Comparison of ENCODE assay signal across 23 cellular contexts in the genomic region with DNA sequence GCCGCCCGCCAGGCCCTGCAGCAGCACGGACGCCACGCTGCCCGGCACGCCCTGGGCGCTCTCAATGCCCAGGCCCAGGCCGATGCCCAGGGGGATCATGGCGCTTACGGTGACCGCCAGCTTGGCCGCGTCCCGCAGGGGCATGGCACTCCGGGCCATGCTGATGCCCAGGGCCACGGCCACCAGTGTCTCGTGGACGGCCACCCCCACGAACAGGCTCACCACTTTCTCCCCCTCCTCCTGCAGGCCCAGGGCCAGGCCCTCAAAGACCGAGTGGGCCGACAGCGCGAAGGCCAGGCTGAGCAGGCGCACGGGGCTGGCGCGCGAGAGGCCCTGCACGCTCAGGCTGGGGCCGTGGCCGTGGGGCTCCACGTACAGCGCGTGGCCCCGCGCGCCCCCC.
"Had no signal": no experiment of that assay in that cellular context is flagged by ENCODE, and none has a peak within 500 bp of the region (broad histone marks: within the 10 kb centered on the region; RNA-seq: fewer than 3 reads in every experiment).

No MANE protein-coding gene starts in this region.

- H3K36me3 ChIP-seq: uterus had no signal

- H3K4me3 ChIP-seq: left ventricle myocardium inferior, lower lobe of right lung, right atrium auricular region, right lobe of liver, smooth muscle cell, tibial nerve, uterus had no signal

- H3K9me3 ChIP-seq: lower lobe of right lung, right atrium auricular region, right lobe of liver, tibial nerve, uterus had no signal

- H2AFZ ChIP-seq: parathyroid adenoma had no signal

- DNase-seq: hypothalamus; islet precursor cell; left ventricle myocardium inferior; mammary epithelial cell; mesenchymal stem cell; naive thymus-derived CD8-positive, alpha-beta T cell; nucleus accumbens; right lobe of liver; stimulated activated CD4-positive, alpha-beta T cell treated with anti-CD3 and anti-CD28 coated beads, Interleukin-1b, Interleukin-23, amount 100 ng/mL, for 48 hours; stimulated activated CD4-positive, alpha-beta T cell treated with anti-CD3 and anti-CD28 coated beads, Interleukin-2, amount 100 ng/mL, for 48 hours; stimulated activated CD4-positive, alpha-beta T cell treated with anti-CD3 and anti-CD28 coated beads, Interleukin-4, amount 100 ng/mL, for 4 hours; stimulated activated CD8-positive, alpha-beta memory T cell treated with anti-CD3 and anti-CD28 coated beads, Interleukin-4, amount 100 ng/mL, for 48 hours; stimulated activated naive CD4-positive, alpha-beta T cell treated with Interleukin-2 at 50 U/mL for 16 hours; stimulated activated naive CD8-positive, alpha-beta T cell treated with anti-CD3 and anti-CD28 coated beads, Interleukin-15, amount 100 ng/mL, for 72 hours; substantia nigra; uterus had no signal

- H3K4me1 ChIP-seq: left ventricle myocardium inferior, lower lobe of right lung, parathyroid adenoma, right atrium auricular region, right lobe of liver, tibial nerve had no signal

- H3K9me3 Mint-ChIP-seq: naive thymus-derived CD8-positive, alpha-beta T cell; stimulated activated memory B cell treated with anti-CD40 and anti-IgM and Interleukin-4, amounts not matched to agents 10 μg/mL and 1 μg/mL and 100 μg/mL, for 72 hours; stimulated activated naive CD8-positive, alpha-beta T cell treated with anti-CD3 and anti-CD28 coated beads, Interleukin-15, amount 100 ng/mL, for 72 hours; type B pancreatic cell had no signal

- H3K27me3 ChIP-seq: right atrium auricular region, right lobe of liver, uterus had no signal

- H3K27me3 Mint-ChIP-seq: naive thymus-derived CD8-positive, alpha-beta T cell; stimulated activated memory B cell treated with anti-CD40 and anti-IgM and Interleukin-4, amounts not matched to agents 10 μg/mL and 1 μg/mL and 100 μg/mL, for 72 hours had no signal

- H3K4me2 ChIP-seq: smooth muscle cell had no signal

- H3K27ac ChIP-seq: left ventricle myocardium inferior, lower lobe of right lung, parathyroid adenoma, right atrium auricular region, right lobe of liver, tibial nerve, uterus had no signal

- H3K4me3 Mint-ChIP-seq: naive thymus-derived CD8-positive, alpha-beta T cell; stimulated activated memory B cell treated with anti-CD40 and anti-IgM and Interleukin-4, amounts not matched to agents 10 μg/mL and 1 μg/mL and 100 μg/mL, for 72 hours; stimulated activated naive CD8-positive, alpha-beta T cell treated with anti-CD3 and anti-CD28 coated beads, Interleukin-15, amount 100 ng/mL, for 72 hours; type B pancreatic cell had no signal

- H3K79me2 ChIP-seq: parathyroid adenoma had no signal

- ATAC-seq: lower lobe of right lung; naive thymus-derived CD8-positive, alpha-beta T cell; right lobe of liver had no signal

- H3K27ac Mint-ChIP-seq: stimulated activated memory B cell treated with anti-CD40 and anti-IgM and Interleukin-4, amounts not matched to agents 10 μg/mL and 1 μg/mL and 100 μg/mL, for 72 hours; stimulated activated naive CD8-positive, alpha-beta T cell treated with anti-CD3 and anti-CD28 coated beads, Interleukin-15, amount 100 ng/mL, for 72 hours; type B pancreatic cell had no signal
